8 cellular contexts compared by ENCODE assay signal in genomic region chr14:103334644-103335603, GRCh38. TPM values are rescaled to one million over a fixed set of nuclear protein-coding genes. Genes with fewer than 3 reads are reported as not detected.
DNase-seq lines count a peak whose midpoint lies in the region; ATAC-seq and TF ChIP-seq lines count a peak whose summit lies in the region.

No MANE protein-coding gene starts in this region.

- peak overlapping the region; percentile 100 for H3K9ac ChIP-seq in parathyroid adenoma

- H3K27me3 ChIP-seq in cardiac muscle cell (no peaks in the 10 kb centered on the region), parathyroid adenoma (ENCODE audit: control insufficient read depth, insufficient read depth, low read length) (no peaks in the 10 kb centered on the region), thymus (ENCODE audit: control insufficient read depth, insufficient read depth) (no peaks in the 10 kb centered on the region)

- peak; percentile 74 for DNase-seq in Ammon's horn (ENCODE audit: low spot score)
- peak; percentile 23 for DNase-seq in SKM-1 (lab: John Stamatoyannopoulos, UW; ENCODE audit: unreplicated experiment)
- DNase-seq in activated naive CD8-positive, alpha-beta T cell treated with anti-CD3 and anti-CD28 coated beads, Interleukin-2, amount 50 U/mL, for 16 hours (ENCODE audit: low read depth, low spot score) = peak; percentile 63
- peak; percentile 68 to 72 for DNase-seq in cardiac muscle cell (ENCODE audit: low read depth in 1 of 2, low spot score in 1 of 2)

- H3K4me3 ChIP-seq in cardiac muscle cell (peak overlapping the region; percentile 89), parathyroid adenoma (ENCODE audit: low read depth, low read length) (peak overlapping the region; percentile 99), thymus (ENCODE audit: low read length) (peak overlapping the region; percentile 97)

- peak overlapping the region; percentile 97 for H2AFZ ChIP-seq in parathyroid adenoma

- peak overlapping the region; percentile 77 for H3K4me2 ChIP-seq in parathyroid adenoma (ENCODE audit: low read length)

- H3K79me2 ChIP-seq in parathyroid adenoma = peaks cover 27% of the 10 kb centered on the region

- H3K9me3 ChIP-seq in cardiac muscle cell (ENCODE audit: low read depth) = no peaks in the 10 kb centered on the region
- no peaks in the 10 kb centered on the region for H3K9me3 ChIP-seq in parathyroid adenoma (ENCODE audit: control insufficient read depth, low read length)
- H3K9me3 ChIP-seq in thymus (ENCODE audit: control insufficient read depth) = no peaks in the 10 kb centered on the region

- WGBS in thymus = under 1% methylated on average over 97 of the region's 97 CpGs

- peaks cover 6% of the 10 kb centered on the region for H3K4me1 ChIP-seq in cardiac muscle cell (ENCODE audit: low read depth)
- H3K4me1 ChIP-seq in parathyroid adenoma = peaks cover 14% of the 10 kb centered on the region
- H3K4me1 ChIP-seq in thymus (ENCODE audit: control insufficient read depth, insufficient read depth, low read length) = peaks cover 14% of the 10 kb centered on the region

- TF ChIP-seq CTCF in cardiac muscle cell (IDR thresholded peaks at IDR 0.05; ENCODE audit: low read depth, low read length) = no peak
- TF ChIP-seq CTCF in parathyroid adenoma (IDR thresholded peaks at IDR 0.05) = no peak

- ATAC-seq in GM19324 (IDR thresholded peaks at IDR 0.05; ENCODE audit: low FRiP score, unreplicated experiment) = peak; percentile 19
- peak; percentile 22 for ATAC-seq in HG03460 (IDR thresholded peaks at IDR 0.05; ENCODE audit: unreplicated experiment)

- peaks cover 46% of the 10 kb centered on the region for H3K36me3 ChIP-seq in cardiac muscle cell
- no peaks in the 10 kb centered on the region for H3K36me3 ChIP-seq in parathyroid adenoma (ENCODE audit: control insufficient read depth, insufficient read depth, low read length)
- peaks cover 39% of the 10 kb centered on the region for H3K36me3 ChIP-seq in thymus (ENCODE audit: control insufficient read depth, insufficient read depth)

- H3K27ac ChIP-seq in cardiac muscle cell (peak overlapping the region; percentile 98), parathyroid adenoma (peak overlapping the region; percentile 100), thymus (ENCODE audit: low read depth) (peak overlapping the region; percentile 100)

RNA-seq across cellular contexts. Expression of gene EIF5, which starts 0.9 kb away (rescaled TPM):
- 132 and 149 TPM in 2 replicates for total RNA-seq in cardiac muscle cell
- polyA plus RNA-seq in cardiac muscle cell (318 and 441 TPM in 2 replicates), thymus (96.1 TPM)

RNA-seq across cellular contexts. Expression of gene MARK3, which starts 50.3 kb away (rescaled TPM):
- total RNA-seq in cardiac muscle cell = 69.4 and 88.3 TPM in 2 replicates
- polyA plus RNA-seq in cardiac muscle cell (72.9 and 97.4 TPM in 2 replicates), thymus (91.6 TPM)

Comparison
In these comparisons a context has a peak if more than half of its experiments do, and no peak if none do; other contexts are left out.
1. Peak in every context shown above with its lines: DNase-seq, ATAC-seq, H3K4me3 ChIP-seq and H3K27ac ChIP-seq.
2. DNase-seq: peak in every context shown above with its lines; median percentile 74 in Ammon's horn; 70 in cardiac muscle cell; 63 in activated naive CD8-positive, alpha-beta T cell treated with anti-CD3 and anti-CD28 coated beads, Interleukin-2, amount 50 U/mL, for 16 hours; 23 in SKM-1.